Comparison of ENCODE assay signal across 9 cellular contexts in genomic region chr16:12535535-12536411, GRCh38.
DNase-seq lines count a peak whose midpoint lies in the region; ATAC-seq and TF ChIP-seq lines count a peak whose summit lies in the region.
"Had no signal": no experiment of that assay in that cellular context is flagged by ENCODE, and none has a peak within 500 bp of the region (broad histone marks: within the 10 kb centered on the region; RNA-seq: fewer than 3 reads in every experiment).

No MANE protein-coding gene starts in this region.

- peak; percentile 64 for DNase-seq in activated CD4-positive, alpha-beta T cell treated with anti-CD3 and anti-CD28 coated beads, Interleukin-2, amount 10 ng/mL, durations not matched to agents 7 days and 5 days
- DNase-seq in stimulated activated CD4-positive, alpha-beta T cell treated with anti-CD3 and anti-CD28 coated beads, Interleukin-12 subunit alpha, Interleukin-12 subunit beta, amount 100 ng/mL, for 48 hours (ENCODE audit: low read depth in 2 of 3, low spot score in 1 of 3), result peak; percentile 38 to 43 (median 40)
- DNase-seq in RKO (ENCODE audit: low spot score), result no peak
- DNase-seq in foreskin melanocyte, result no peak
- DNase-seq in NCI-H69 (lab: John Stamatoyannopoulos, UW), result no peak
- no peak for DNase-seq in HEK293T (ENCODE audit: extremely low spot score)
- DNase-seq: NCI-H1436 treated with DMSO at 0.1 percent for 48 hours had no signal

- H3K9me3 Mint-ChIP-seq in activated CD4-positive, alpha-beta T cell treated with anti-CD3 and anti-CD28 coated beads, Interleukin-2, amount 10 ng/mL, durations not matched to agents 7 days and 5 days, result no peaks in the 10 kb centered on the region

- POLR2A ChIA-PET in activated CD4-positive, alpha-beta T cell treated with anti-CD3 and anti-CD28 coated beads, Interleukin-2, amount 10 ng/mL, durations not matched to agents 7 days and 5 days (lab: Charles Lee), result interaction anchor here (0.6 to 0.9 kb wide), 6 partner anchors 11 to 517 kb away, joined by 3 to 5 read pairs (median 4); no protein-coding TSS in a partner anchor
- POLR2A ChIA-PET in HEK293T (lab: Yijun Ruan, JAX), result no interaction called here

- CTCF ChIA-PET in activated CD4-positive, alpha-beta T cell treated with anti-CD3 and anti-CD28 coated beads, Interleukin-2, amount 10 ng/mL, durations not matched to agents 7 days and 5 days (lab: Charles Lee), result interaction anchor here (1.2 to 4.1 kb wide), 7 partner anchors 9 to 55 kb away, joined by 3 to 20 read pairs (median 5); no protein-coding TSS in a partner anchor
- CTCF ChIA-PET in HEK293T (lab: Yijun Ruan, JAX), result interaction anchor here (0.6 kb wide), 1 partner anchor 1194 kb away, joined by 7 read pairs; no protein-coding TSS in a partner anchor

- H3K4me1 Mint-ChIP-seq in activated CD4-positive, alpha-beta T cell treated with anti-CD3 and anti-CD28 coated beads, Interleukin-2, amount 10 ng/mL, durations not matched to agents 7 days and 5 days, result peaks cover 97% of the 10 kb centered on the region

- no peaks in the 10 kb centered on the region for H3K27me3 Mint-ChIP-seq in activated CD4-positive, alpha-beta T cell treated with anti-CD3 and anti-CD28 coated beads, Interleukin-2, amount 10 ng/mL, durations not matched to agents 7 days and 5 days

- ATAC-seq in GM19043 (IDR thresholded peaks at IDR 0.05; ENCODE audit: low read depth, unreplicated experiment) (peak; percentile 69), HG02852 (IDR thresholded peaks at IDR 0.05; ENCODE audit: unreplicated experiment) (peak; percentile 69)

- H3K36me3 Mint-ChIP-seq in activated CD4-positive, alpha-beta T cell treated with anti-CD3 and anti-CD28 coated beads, Interleukin-2, amount 10 ng/mL, durations not matched to agents 7 days and 5 days (ENCODE audit: low read depth), result peaks cover 4% of the 10 kb centered on the region

- peak overlapping the region; percentile 90 for H3K27ac Mint-ChIP-seq in activated CD4-positive, alpha-beta T cell treated with anti-CD3 and anti-CD28 coated beads, Interleukin-2, amount 10 ng/mL, durations not matched to agents 7 days and 5 days

- peak overlapping the region; percentile 53 for H3K4me3 Mint-ChIP-seq in activated CD4-positive, alpha-beta T cell treated with anti-CD3 and anti-CD28 coated beads, Interleukin-2, amount 10 ng/mL, durations not matched to agents 7 days and 5 days

TF ChIP-seq in HEK293T, 16 proteins besides CTCF, POLR2A, EP300 and RAD21:
- TF ChIP-seq HDGF (IDR thresholded peaks at IDR 0.05; ENCODE audit: borderline replicate concordance), result no peak
- no peak for TF ChIP-seq L3MBTL2 (conservative IDR thresholded peaks at IDR 0.05)
- no peak for TF ChIP-seq ARNT (IDR thresholded peaks at IDR 0.05)
- no peak for TF ChIP-seq FOXM1 (IDR thresholded peaks at IDR 0.05; ENCODE audit: borderline replicate concordance)
- TF ChIP-seq ELF4 (IDR thresholded peaks at IDR 0.05), result no peak
- TF ChIP-seq LEF1 (IDR thresholded peaks at IDR 0.05; ENCODE audit: borderline replicate concordance), result no peak
- no peak for TF ChIP-seq SUZ12 (IDR thresholded peaks at IDR 0.05)
- no peak for TF ChIP-seq FOXA1 (IDR thresholded peaks at IDR 0.05)
- no peak for TF ChIP-seq SP1 (IDR thresholded peaks at IDR 0.05)
- no peak for TF ChIP-seq NFRKB (IDR thresholded peaks at IDR 0.05)
- no peak for TF ChIP-seq FOXK2 (IDR thresholded peaks at IDR 0.05)
- TF ChIP-seq CTBP1 (IDR thresholded peaks at IDR 0.05; ENCODE audit: borderline replicate concordance), result no peak
- TF ChIP-seq BHLHE40 (IDR thresholded peaks at IDR 0.05; ENCODE audit: borderline replicate concordance), result no peak
- no peak for TF ChIP-seq ZNF384 (IDR thresholded peaks at IDR 0.05)
- no peak for TF ChIP-seq TARDBP (IDR thresholded peaks at IDR 0.05)

Comparison
In these comparisons a context has a peak if more than half of its experiments do, and no peak if none do; other contexts are left out.
1. DNase-seq: peak in activated CD4-positive, alpha-beta T cell treated with anti-CD3 and anti-CD28 coated beads, Interleukin-2, amount 10 ng/mL, durations not matched to agents 7 days and 5 days (single experiment) and stimulated activated CD4-positive, alpha-beta T cell treated with anti-CD3 and anti-CD28 coated beads, Interleukin-12 subunit alpha, Interleukin-12 subunit beta, amount 100 ng/mL, for 48 hours (3 of 3); none in RKO (single experiment), foreskin melanocyte (single experiment), NCI-H69 (single experiment) and HEK293T (single experiment).